11 cellular contexts compared by ENCODE assay signal in the genomic region with DNA sequence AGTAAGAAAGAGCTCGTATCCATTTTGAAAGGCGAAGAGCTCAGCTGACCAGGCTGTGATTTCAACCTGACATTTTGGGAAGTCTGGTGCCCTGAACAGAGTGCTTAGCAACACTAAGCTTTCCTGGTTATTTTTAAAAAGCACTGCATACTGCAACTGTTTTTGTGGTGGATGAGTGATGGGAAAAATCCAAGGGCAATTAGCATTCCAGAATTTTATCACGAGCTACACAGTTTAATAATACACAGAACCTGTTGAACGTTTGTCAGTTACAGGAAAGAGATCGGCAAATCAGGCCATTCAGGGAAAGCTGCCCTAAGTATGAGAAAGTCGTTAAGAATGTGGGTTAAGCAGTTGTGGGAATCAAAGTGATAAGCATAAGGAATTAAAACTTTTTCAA. TPM values are rescaled to one million over a fixed set of nuclear protein-coding genes. Genes with fewer than 3 reads are reported as not detected.
DNase-seq lines count a peak whose midpoint lies in the region; ATAC-seq and TF ChIP-seq lines count a peak whose summit lies in the region.
"Had no signal": no experiment of that assay in that cellular context is flagged by ENCODE, and none has a peak within 500 bp of the region (broad histone marks: within the 10 kb centered on the region; RNA-seq: fewer than 3 reads in every experiment).

No MANE protein-coding gene starts in this region.

- H3K9me3 Mint-ChIP-seq in activated CD4-positive, alpha-beta T cell treated with anti-CD3 and anti-CD28 coated beads for 36 hours (ENCODE audit: low read depth), result no peaks in the 10 kb centered on the region
- H3K9me3 Mint-ChIP-seq: dendritic cell treated with granulocyte-macrophage colony-stimulating factor and Interleukin-4, amounts not matched to agents 40 ng/mL and 50 ng/mL, for 4 days had no signal

- no peak overlapping the region for H3K4me3 Mint-ChIP-seq in activated CD4-positive, alpha-beta T cell treated with anti-CD3 and anti-CD28 coated beads for 36 hours
- H3K4me3 Mint-ChIP-seq: dendritic cell treated with granulocyte-macrophage colony-stimulating factor and Interleukin-4, amounts not matched to agents 40 ng/mL and 50 ng/mL, for 4 days had no signal

- H3K4me3 ChIP-seq in choroid plexus epithelial cell (ENCODE audit: low read depth, low read length), result no peak overlapping the region

- POLR2A ChIA-PET in activated CD4-positive, alpha-beta T cell treated with anti-CD3 and anti-CD28 coated beads for 36 hours (lab: Charles Lee), result no interaction called here

- DNase-seq in H4 (ENCODE audit: low spot score), result peak; percentile 7
- DNase-seq in choroid plexus epithelial cell (ENCODE audit: low read depth), result peak; percentile 17
- peak; percentile 89 for DNase-seq in kidney glomerular epithelial cell (lab: John Stamatoyannopoulos, UW)
- peak; percentile 23 for DNase-seq in stromal cell of bone marrow (ENCODE audit: low read depth)
- no peak for DNase-seq in activated CD4-positive, alpha-beta T cell treated with anti-CD3 and anti-CD28 coated beads for 36 hours
- no peak for DNase-seq in NCI-H1436 (lab: John Stamatoyannopoulos, UW)
- DNase-seq in activated gamma-delta T cell treated with Interleukin-2 at 50 U/mL for 16 hours, result no peak
- DNase-seq in NCI-H2081 (lab: John Stamatoyannopoulos, UW), result no peak
- DNase-seq: DMS153, NCI-H1694 had no signal

- peaks cover 7% of the 10 kb centered on the region for H3K4me1 Mint-ChIP-seq in activated CD4-positive, alpha-beta T cell treated with anti-CD3 and anti-CD28 coated beads for 36 hours

- H3K36me3 Mint-ChIP-seq in activated CD4-positive, alpha-beta T cell treated with anti-CD3 and anti-CD28 coated beads for 36 hours (ENCODE audit: low read depth), result peaks cover 64% of the 10 kb centered on the region

- no peaks in the 10 kb centered on the region for H3K27me3 Mint-ChIP-seq in activated CD4-positive, alpha-beta T cell treated with anti-CD3 and anti-CD28 coated beads for 36 hours
- H3K27me3 Mint-ChIP-seq: dendritic cell treated with granulocyte-macrophage colony-stimulating factor and Interleukin-4, amounts not matched to agents 40 ng/mL and 50 ng/mL, for 4 days had no signal

- no peak for ATAC-seq in activated CD4-positive, alpha-beta T cell treated with anti-CD3 and anti-CD28 coated beads for 36 hours

- no peak for TF ChIP-seq CTCF in choroid plexus epithelial cell (conservative IDR thresholded peaks at IDR 0.05; ENCODE audit: low read depth, low read length)

- intact Hi-C loops in activated CD4-positive, alpha-beta T cell treated with anti-CD3 and anti-CD28 coated beads for 36 hours (cut with DNase I, micrococcal nuclease), result no loop called here

- CTCF ChIA-PET in activated CD4-positive, alpha-beta T cell treated with anti-CD3 and anti-CD28 coated beads for 36 hours (lab: Charles Lee), result no interaction called here

- H3K27ac Mint-ChIP-seq in activated CD4-positive, alpha-beta T cell treated with anti-CD3 and anti-CD28 coated beads for 36 hours, result no peak overlapping the region
- H3K27ac Mint-ChIP-seq: dendritic cell treated with granulocyte-macrophage colony-stimulating factor and Interleukin-4, amounts not matched to agents 40 ng/mL and 50 ng/mL, for 4 days had no signal

RNA-seq across cellular contexts. Expression of a gene that starts 25.9 kb away (rescaled TPM):
- 28.9 and 30.3 TPM in 2 replicates for total RNA-seq in H4 (2014; rRNA removed; shearing (Covaris generic))
- 100 to 1,000 TPM; 111 to 112 TPM for total RNA-seq in activated CD4-positive, alpha-beta T cell treated with anti-CD3 and anti-CD28 coated beads for 36 hours

Comparison
In these comparisons a context has a peak if more than half of its experiments do, and no peak if none do; other contexts are left out.
1. DNase-seq: peak in H4 (single experiment), choroid plexus epithelial cell (single experiment), kidney glomerular epithelial cell (single experiment) and stromal cell of bone marrow (single experiment); none in activated CD4-positive, alpha-beta T cell treated with anti-CD3 and anti-CD28 coated beads for 36 hours (single experiment), NCI-H1436 (single experiment), activated gamma-delta T cell treated with Interleukin-2 at 50 U/mL for 16 hours (single experiment) and NCI-H2081 (0 of 2).